ENCODE assay signal across 1 cellular context in genomic region chrX:30283456-30284200, GRCh38.
TF ChIP-seq lines count a peak whose summit lies in the region.

No MANE protein-coding gene starts in this region.

TF ChIP-seq in SK-N-SH, 30 proteins besides CTCF, POLR2A, EP300 and RAD21 (continued from another document):
- TF ChIP-seq POLR2AphosphoS5 (IDR thresholded peaks at IDR 0.05; ENCODE audit: low read depth, low read length) (peak; percentile 82; the same call in 1 of the 2 replicates), FOSL2 (IDR thresholded peaks at IDR 0.05; ENCODE audit: borderline replicate concordance, low read depth) (peak; percentile 100), USF1 (IDR thresholded peaks at IDR 0.05; ENCODE audit: borderline replicate concordance, low read depth) (0 out of 2 replicates have a peak, but pooled peaks have one; percentile 4), USF2 (IDR thresholded peaks at IDR 0.05; ENCODE audit: borderline replicate concordance, low read depth, low read length) (no peak), NFIC (IDR thresholded peaks at IDR 0.05; ENCODE audit: borderline replicate concordance) (peak; percentile 63), PBX3 (IDR thresholded peaks at IDR 0.05) (peak; percentile 84), SIN3A (IDR thresholded peaks at IDR 0.05; ENCODE audit: borderline replicate concordance, low read depth, low read length) (no peak), RCOR1 (IDR thresholded peaks at IDR 0.05; ENCODE audit: low read length) (no peak), RXRA (IDR thresholded peaks at IDR 0.05; ENCODE audit: borderline replicate concordance, low read depth) (peak; percentile 44; the same call in 1 of the 2 replicates)
